30 cellular contexts compared by ENCODE assay signal in genomic region chr2:46127176-46127575, GRCh38.
"Had no signal": no experiment of that assay in that cellular context is flagged by ENCODE, and none has a peak within 500 bp of the region (broad histone marks: within the 10 kb centered on the region; RNA-seq: fewer than 3 reads in every experiment).

No MANE protein-coding gene starts in this region.

- H3K4me3 ChIP-seq: ovary, psoas muscle, skin epidermis, smooth muscle cell, spleen, suprapubic skin, testis, tibial artery, transverse colon, upper lobe of left lung, uterus had no signal

- H3K4me2 ChIP-seq: smooth muscle cell had no signal

- H3K9ac ChIP-seq: parathyroid adenoma had no signal

- H3K36me3 ChIP-seq: neutrophil, ovary, spleen, suprapubic skin, tibial artery, transverse colon, uterus had no signal

- H3K9me3 ChIP-seq: neutrophil, ovary, psoas muscle, spleen, suprapubic skin, testis, tibial artery, transverse colon, upper lobe of left lung, uterus had no signal

- ATAC-seq: naive thymus-derived CD8-positive, alpha-beta T cell; natural killer cell treated with Interleukin-12 subunit alpha and Interleukin-12 subunit beta and Interleukin-15 and Interleukin-18, amount 100 ng/mL, for 72 hours; psoas muscle; right cardiac atrium; sciatic nerve; stimulated activated effector memory CD8-positive, alpha-beta T cell treated with anti-CD3 and anti-CD28 coated beads, Interleukin-12 subunit alpha, Interleukin-12 subunit beta, amount 100 ng/mL, for 72 hours; stimulated activated naive B cell treated with anti-CD40 and anti-IgM and Interleukin-4, amounts not matched to agents 10 μg/mL and 1 μg/mL and 100 μg/mL, for 72 hours; stimulated activated naive CD8-positive, alpha-beta T cell treated with anti-CD3 and anti-CD28 coated beads, Interleukin-15, amount 100 ng/mL, for 72 hours; stimulated activated naive CD8-positive, alpha-beta T cell treated with anti-CD3 and anti-CD28 coated beads, Interleukin-15, Interleukin-2, amounts not matched to agents 100 U/mL and 50 U/mL, for 24 hours had no signal

- H2AFZ ChIP-seq: parathyroid adenoma had no signal

- DNase-seq: naive B cell; naive thymus-derived CD8-positive, alpha-beta T cell; nephron progenitor cell; nucleus accumbens; ovary; posterior cingulate gyrus; psoas muscle; right cardiac atrium; spleen; stimulated activated CD4-positive, alpha-beta T cell treated with anti-CD3 and anti-CD28 coated beads, Interleukin-12 subunit alpha, Interleukin-12 subunit beta, amount 100 ng/mL, for 4 hours; stimulated activated CD4-positive, alpha-beta T cell treated with anti-CD3 and anti-CD28 coated beads, Interleukin-2, amount 100 ng/mL, for 24 hours; stimulated activated CD4-positive, alpha-beta T cell treated with anti-CD3 and anti-CD28 coated beads, Interleukin-2, amount 100 ng/mL, for 48 hours; stimulated activated CD4-positive, alpha-beta T cell treated with anti-CD3 and anti-CD28 coated beads, Interleukin-4, amount 100 ng/mL, for 24 hours; stimulated activated naive B cell treated with anti-CD40 and anti-IgM and Interleukin-4, amounts not matched to agents 10 μg/mL and 1 μg/mL and 100 μg/mL, for 72 hours; stimulated activated naive CD8-positive, alpha-beta T cell treated with anti-CD3 and anti-CD28 coated beads, Interleukin-15, amount 100 ng/mL, for 72 hours; stimulated activated naive CD8-positive, alpha-beta T cell treated with anti-CD3 and anti-CD28 coated beads, Interleukin-15, Interleukin-2, amounts not matched to agents 100 U/mL and 50 U/mL, for 24 hours; substantia nigra; testis; tibial artery; transverse colon; upper lobe of left lung; uterus had no signal

- H3K27ac ChIP-seq: neutrophil, ovary, parathyroid adenoma, psoas muscle, skin epidermis, suprapubic skin, testis, tibial artery, uterus had no signal

- H3K79me2 ChIP-seq: parathyroid adenoma had no signal

- H3K4me1 ChIP-seq: parathyroid adenoma, psoas muscle, spleen, suprapubic skin, testis, uterus had no signal

- H3K27me3 ChIP-seq: neutrophil, ovary, spleen, suprapubic skin, testis, tibial artery, transverse colon, upper lobe of left lung, uterus had no signal
